Comparison of ENCODE assay signal across 7 cellular contexts in the genomic region with DNA sequence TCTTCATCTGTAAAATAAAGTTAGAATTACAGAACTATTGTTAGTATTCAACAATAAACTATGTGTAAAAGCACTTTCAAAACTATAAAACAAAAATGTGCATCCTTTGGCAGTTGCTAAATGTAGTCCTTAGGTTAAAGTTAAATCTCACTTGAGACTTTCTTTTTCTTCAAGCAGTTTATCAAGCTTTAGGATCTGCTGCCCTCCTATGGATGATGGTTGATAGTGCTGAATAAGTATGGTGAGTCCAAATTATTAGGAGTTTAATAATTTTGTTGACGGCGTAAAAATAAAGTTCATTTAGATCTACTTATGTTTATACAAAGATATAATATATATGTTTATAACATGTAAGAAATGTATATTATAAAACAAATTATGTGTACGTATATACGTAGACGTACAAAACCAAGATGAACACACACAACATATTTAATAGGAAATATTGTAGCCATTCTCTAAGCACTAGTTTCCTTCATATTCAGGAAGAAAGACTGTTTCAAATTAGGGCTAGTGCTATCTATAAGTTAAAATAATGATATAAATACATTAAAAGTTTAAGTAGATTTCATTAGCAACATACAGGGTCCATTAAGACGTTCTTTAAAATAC.
DNase-seq lines count a peak whose midpoint lies in the region; ATAC-seq lines count a peak whose summit lies in the region.

No MANE protein-coding gene starts in this region.

- ATAC-seq in GM18498 (IDR thresholded peaks at IDR 0.05; ENCODE audit: unreplicated experiment) (peak; percentile 54), HG02885 (IDR thresholded peaks at IDR 0.05; ENCODE audit: poor library complexity, unreplicated experiment) (no peak), GM21576 (IDR thresholded peaks at IDR 0.05; ENCODE audit: unreplicated experiment) (no peak)

- H3K4me1 ChIP-seq in effector memory CD4-positive, alpha-beta T cell (ENCODE audit: control insufficient read depth, insufficient read depth, low read length, poor library complexity, severe bottlenecking): no peaks in the 10 kb centered on the region

- no peaks in the 10 kb centered on the region for H3K27me3 ChIP-seq in effector memory CD4-positive, alpha-beta T cell (replicated peaks; ENCODE audit: control insufficient read depth, insufficient read depth, low read length, poor library complexity, severe bottlenecking)

- peak; percentile 31 for DNase-seq in NCI-H1436 treated with DMSO at 0.1 percent for 48 hours (lab: John Stamatoyannopoulos, UW)
- peak; percentile 16 for DNase-seq in dedifferentiated amniotic fluid mesenchymal stem cell (ENCODE audit: extremely low spot score)
- peak; percentile 73 for DNase-seq in pons (ENCODE audit: low spot score)
- DNase-seq in effector memory CD4-positive, alpha-beta T cell: no peak

- H3K4me3 ChIP-seq in effector memory CD4-positive, alpha-beta T cell (ENCODE audit: insufficient read depth, low read depth, low read length, poor library complexity, severe bottlenecking): no peak overlapping the region

- no peaks in the 10 kb centered on the region for H3K36me3 ChIP-seq in effector memory CD4-positive, alpha-beta T cell (ENCODE audit: control insufficient read depth, insufficient read depth, low read length)

- H3K9me3 ChIP-seq in effector memory CD4-positive, alpha-beta T cell (ENCODE audit: control insufficient read depth, low read length): no peaks in the 10 kb centered on the region

- H3K27ac ChIP-seq in effector memory CD4-positive, alpha-beta T cell (ENCODE audit: insufficient read depth, low read length, poor library complexity, severe bottlenecking): no peak overlapping the region

Comparison
In these comparisons a context has a peak if more than half of its experiments do, and no peak if none do; other contexts are left out.
1. DNase-seq: peak in NCI-H1436 treated with DMSO at 0.1 percent for 48 hours (single experiment), dedifferentiated amniotic fluid mesenchymal stem cell (single experiment) and pons (single experiment); none in effector memory CD4-positive, alpha-beta T cell (0 of 3).